ENCODE assay signal across 8 cellular contexts in genomic region chr2:216012830-216013079, GRCh38. TPM values are rescaled to one million over a fixed set of nuclear protein-coding genes. Genes with fewer than 3 reads are reported as not detected.
A peak's percentile ranks its signal among the peaks of the same experiment; 100 is the strongest.
DNase-seq lines count a peak whose midpoint lies in the region; ATAC-seq and TF ChIP-seq lines count a peak whose summit lies in the region.

No MANE protein-coding gene starts in this region.

- H3K4me3 ChIP-seq in Panc1 (ENCODE audit: low read depth in 2 of 2, low read length in 2 of 2) (peak overlapping the region; percentile 77 to 98), esophagus (ENCODE audit: low read depth in 1 of 2, low read length in 2 of 2) (peak overlapping the region; percentile 67 to 78), ovary (peak overlapping the region; percentile 50)

- H3K4me1 ChIP-seq in Panc1 (ENCODE audit: control insufficient read depth, insufficient read depth, low read length) (peaks cover 16% of the 10 kb centered on the region), esophagus (ENCODE audit: control insufficient read depth in 2 of 2, insufficient read depth in 2 of 2, low read length in 1 of 2) (peaks cover 0 to 2% of the 10 kb centered on the region in 2 donors), ovary (ENCODE audit: insufficient read depth) (peaks cover 2% of the 10 kb centered on the region)

- TF ChIP-seq POLR2A in ovary (IDR thresholded peaks at IDR 0.05): no peak

- no peaks in the 10 kb centered on the region for H3K9me3 ChIP-seq in Panc1 (ENCODE audit: control insufficient read depth, insufficient read depth, low read depth, low read length)
- H3K9me3 ChIP-seq in esophagus (ENCODE audit: control insufficient read depth in 2 of 2, insufficient read depth in 1 of 2, low read depth in 1 of 2, low read length in 1 of 2): no peaks in the 10 kb centered on the region
- H3K9me3 ChIP-seq in ovary: no peaks in the 10 kb centered on the region

- H3K27me3 ChIP-seq in Panc1 (ENCODE audit: control insufficient read depth, insufficient read depth, low read length) (no peaks in the 10 kb centered on the region), esophagus (ENCODE audit: control insufficient read depth in 1 of 2, insufficient read depth in 2 of 2, low read length in 2 of 2) (no peaks in the 10 kb centered on the region), ovary (no peaks in the 10 kb centered on the region)

- peaks cover 23% of the 10 kb centered on the region for H3K36me3 Mint-ChIP-seq in Calu3 (ENCODE audit: insufficient read depth, unreplicated experiment)

- in situ Hi-C loops in Panc1 (cut with HindIII; ENCODE audit: low pct_unique_long_range_greater_than_20kb, low sequenced_read_pairs): no loop called here

- no peaks in the 10 kb centered on the region; the same call in 1 of the 2 replicates for H3K36me3 ChIP-seq in Panc1 (ENCODE audit: control insufficient read depth, insufficient read depth, low read length)
- H3K36me3 ChIP-seq in esophagus (ENCODE audit: control insufficient read depth in 2 of 2, insufficient read depth in 2 of 2, low read length in 1 of 2): no peaks in the 10 kb centered on the region
- no peaks in the 10 kb centered on the region for H3K36me3 ChIP-seq in ovary

- WGBS in esophagus, 2 donors: 8 to 11% methylated on average over 6 of the region's 6 CpGs
- WGBS in ovary, 3 donors: 13 to 16% (median 15%) methylated on average over 6 of the region's 6 CpGs

- ATAC-seq in Panc1: peak; percentile 11

- DNase-seq in Calu3: no peak
- DNase-seq in Panc1 (ENCODE audit: low read depth, low spot score): no peak
- no peak for DNase-seq in ovary
- no peak for DNase-seq in activated CD4-positive, alpha-beta T cell treated with anti-CD3 and anti-CD28 coated beads, Interleukin-2, amount 50 U/mL, for 1 hour
- DNase-seq in 8988T: no peak
- DNase-seq in NCI-H1417 treated with DMSO at 0.1 percent for 48 hours (lab: John Stamatoyannopoulos, UW): no peak
- DNase-seq in stimulated activated CD4-positive, alpha-beta T cell treated with anti-CD3 and anti-CD28 coated beads, Interleukin-1b, Interleukin-23, amount 100 ng/mL, for 48 hours: no peak

- H3K27ac ChIP-seq in Panc1 (ENCODE audit: low read length): peak overlapping the region; percentile 84
- H3K27ac ChIP-seq in esophagus (ENCODE audit: low read depth in 2 of 2, low read length in 1 of 2): peak overlapping the region; percentile 83 to 97
- H3K27ac ChIP-seq in ovary: peak overlapping the region in 1 of 2 donors; percentile 44

- intact Hi-C loops in Calu3 (cut with micrococcal nuclease; ENCODE audit: unreplicated experiment): loop anchor here (5.0 kb wide), 1 partner anchor 40 kb away; no protein-coding TSS in a partner anchor
- intact Hi-C loops in Panc1 (cut with micrococcal nuclease; ENCODE audit: unreplicated experiment): no loop called here
- intact Hi-C loops in ovary (cut with DNase I): no loop called here

- H3K9me3 Mint-ChIP-seq in Calu3 (ENCODE audit: low read depth, unreplicated experiment): no peaks in the 10 kb centered on the region

- no peak for TF ChIP-seq EP300 in ovary (IDR thresholded peaks at IDR 0.05)

- peak overlapping the region; percentile 85 for H3K4me3 Mint-ChIP-seq in Calu3 (ENCODE audit: low read depth, unreplicated experiment)

- peak overlapping the region; percentile 62 for H3K27ac Mint-ChIP-seq in Calu3 (ENCODE audit: unreplicated experiment)

- CTCF ChIA-PET in Calu3 (lab: Charles Lee): interaction anchor here (1.5 to 1.8 kb wide), 2 partner anchors 12 to 63 kb away, joined by 3 to 7 read pairs; no protein-coding TSS in a partner anchor
- CTCF ChIA-PET in Panc1 (lab: Charles Lee): interaction anchor here (0.6 to 1.3 kb wide), 2 partner anchors 11 to 62 kb away, joined by 3 to 4 read pairs; no protein-coding TSS in a partner anchor

- POLR2A ChIA-PET in Panc1 (lab: Charles Lee): no interaction called here

- peaks cover 14% of the 10 kb centered on the region for H3K4me1 Mint-ChIP-seq in Calu3 (ENCODE audit: low read depth, unreplicated experiment)

- TF ChIP-seq CTCF in Calu3 (IDR thresholded peaks at IDR 0.05; ENCODE audit: unreplicated experiment): no peak
- no peak for TF ChIP-seq CTCF in Panc1 (IDR thresholded peaks at IDR 0.05)
- no peak for TF ChIP-seq CTCF in ovary (IDR thresholded peaks at IDR 0.05)

- no peaks in the 10 kb centered on the region for H3K27me3 Mint-ChIP-seq in Calu3 (ENCODE audit: unreplicated experiment)

- BruUV-seq in Calu3 (replicated peaks; lab: Mats Ljungman, UMichigan): no TSS peak
- no TSS peak for BruUV-seq in Panc1 (replicated peaks; lab: Mats Ljungman, UMichigan)

RNA-seq across cellular contexts. Expression of gene MREG, which starts 0.6 kb away (rescaled TPM):
- total RNA-seq in Calu3 (2022) (22.0 and 29.7 TPM in 2 replicates), Panc1 (2021; ENCODE audit: unreplicated experiment) (19.2 TPM), ovary (1 to 10 TPM; 1.5 to 5.4 (median 2.2) TPM)
- 10.7 TPM for polyA plus RNA-seq in Panc1 (2012; ENCODE audit: insufficient read length)
- polyA plus RNA-seq in esophagus (10 to 100 TPM; 26.0 to 26.5 TPM), ovary (1 to 10 TPM in 1 of 2 donors, under 1 TPM in 1; 0.85 to 1.8 TPM)
